In the genomic region with DNA sequence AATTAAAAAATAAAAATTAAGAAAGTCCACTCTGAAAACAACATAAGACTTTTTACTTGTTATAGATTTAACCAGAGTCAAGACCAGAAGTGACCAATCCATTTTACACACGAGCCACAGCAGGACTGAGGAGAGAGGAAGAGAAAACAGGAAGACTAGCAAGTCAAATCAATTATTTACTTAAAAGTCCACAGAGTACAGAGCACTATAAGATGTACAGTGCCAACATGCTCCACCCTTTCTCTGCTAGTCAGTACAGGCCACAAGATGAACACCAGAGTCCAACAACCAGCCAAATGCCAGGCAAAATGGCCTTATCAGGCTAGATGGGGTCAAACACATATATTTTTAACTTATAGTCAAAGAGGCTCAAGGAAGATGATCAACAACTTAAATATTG, we compare ENCODE assay signal across 14 cellular contexts. TPM values are rescaled to one million over a fixed set of nuclear protein-coding genes. Genes with fewer than 3 reads are reported as not detected.
DNase-seq lines count a peak whose midpoint lies in the region; ATAC-seq and TF ChIP-seq lines count a peak whose summit lies in the region.
"Had no signal": no experiment of that assay in that cellular context is flagged by ENCODE, and none has a peak within 500 bp of the region (broad histone marks: within the 10 kb centered on the region; RNA-seq: fewer than 3 reads in every experiment).

No MANE protein-coding gene starts in this region.

- peak; percentile 63 for ATAC-seq in HG03175 (IDR thresholded peaks at IDR 0.05; ENCODE audit: unreplicated experiment)
- ATAC-seq: natural killer cell treated with Interleukin-12 subunit alpha and Interleukin-12 subunit beta and Interleukin-15 and Interleukin-18, amount 100 ng/mL, for 72 hours; stimulated activated memory B cell treated with anti-CD40 and anti-IgM and Interleukin-4, amounts not matched to agents 10 μg/mL and 1 μg/mL and 100 μg/mL, for 72 hours had no signal

- peak overlapping the region; percentile 13 for H3K27ac Mint-ChIP-seq in activated T-helper 2 cell treated with anti-CD3 and anti-CD28 coated beads, Interferon-gamma antibody, Interleukin-2, Interleukin-4, amounts not matched to agents 10 μg/mL and 5 μg/mL and 100 μg/mL, durations not matched to agents 14 hours and 24 hours and 36 hours
- peak overlapping the region in 2 of 3 experiments; percentile 3 to 66 for H3K27ac Mint-ChIP-seq in nephron

- DNase-seq in NOMO-1 treated with DMSO at 0.1 percent for 48 hours (lab: John Stamatoyannopoulos, UW; ENCODE audit: unreplicated experiment) (peak; percentile 37), NOMO-1 treated with dmso at 0.1 percent for 144 hours (lab: John Stamatoyannopoulos, UW; ENCODE audit: unreplicated experiment) (no peak), ureter (ENCODE audit: low spot score) (no peak), G401 (ENCODE audit: low spot score) (no peak), globus pallidus (ENCODE audit: low spot score) (no peak)
- no peak for DNase-seq in activated T-helper 2 cell treated with anti-CD3 and anti-CD28 coated beads, Interferon-gamma antibody, Interleukin-2, Interleukin-4, amounts not matched to agents 10 μg/mL and 5 μg/mL and 100 μg/mL, durations not matched to agents 14 hours and 24 hours and 36 hours (ENCODE audit: low spot score)
- DNase-seq: anterior cingulate cortex, HCEC 1CT, MG63, NCI-H526 had no signal

- H3K4me3 Mint-ChIP-seq in activated T-helper 2 cell treated with anti-CD3 and anti-CD28 coated beads, Interferon-gamma antibody, Interleukin-2, Interleukin-4, amounts not matched to agents 10 μg/mL and 5 μg/mL and 100 μg/mL, durations not matched to agents 14 hours and 24 hours and 36 hours (ENCODE audit: low read depth), result no peak overlapping the region
- no peak overlapping the region for H3K4me3 Mint-ChIP-seq in nephron
- H3K4me3 Mint-ChIP-seq: natural killer cell treated with Interleukin-12 subunit alpha and Interleukin-12 subunit beta and Interleukin-15 and Interleukin-18, amount 100 ng/mL, for 72 hours; stimulated activated memory B cell treated with anti-CD40 and anti-IgM and Interleukin-4, amounts not matched to agents 10 μg/mL and 1 μg/mL and 100 μg/mL, for 72 hours had no signal

- no peak for TF ChIP-seq CTCF in nephron (IDR thresholded peaks at IDR 0.05; ENCODE audit: unreplicated experiment in 3 of 3)

- no peaks in the 10 kb centered on the region for H3K9me3 Mint-ChIP-seq in activated T-helper 2 cell treated with anti-CD3 and anti-CD28 coated beads, Interferon-gamma antibody, Interleukin-2, Interleukin-4, amounts not matched to agents 10 μg/mL and 5 μg/mL and 100 μg/mL, durations not matched to agents 14 hours and 24 hours and 36 hours
- H3K9me3 Mint-ChIP-seq in nephron, result no peaks in the 10 kb centered on the region
- H3K9me3 Mint-ChIP-seq: natural killer cell treated with Interleukin-12 subunit alpha and Interleukin-12 subunit beta and Interleukin-15 and Interleukin-18, amount 100 ng/mL, for 72 hours; stimulated activated memory B cell treated with anti-CD40 and anti-IgM and Interleukin-4, amounts not matched to agents 10 μg/mL and 1 μg/mL and 100 μg/mL, for 72 hours had no signal

- H3K36me3 Mint-ChIP-seq in activated T-helper 2 cell treated with anti-CD3 and anti-CD28 coated beads, Interferon-gamma antibody, Interleukin-2, Interleukin-4, amounts not matched to agents 10 μg/mL and 5 μg/mL and 100 μg/mL, durations not matched to agents 14 hours and 24 hours and 36 hours (ENCODE audit: low read depth), result peaks cover 10% of the 10 kb centered on the region
- H3K36me3 Mint-ChIP-seq in nephron (ENCODE audit: low read depth), result peaks cover 10% of the 10 kb centered on the region
- H3K36me3 Mint-ChIP-seq: natural killer cell treated with Interleukin-12 subunit alpha and Interleukin-12 subunit beta and Interleukin-15 and Interleukin-18, amount 100 ng/mL, for 72 hours; stimulated activated memory B cell treated with anti-CD40 and anti-IgM and Interleukin-4, amounts not matched to agents 10 μg/mL and 1 μg/mL and 100 μg/mL, for 72 hours had no signal

- H3K4me1 Mint-ChIP-seq in activated T-helper 2 cell treated with anti-CD3 and anti-CD28 coated beads, Interferon-gamma antibody, Interleukin-2, Interleukin-4, amounts not matched to agents 10 μg/mL and 5 μg/mL and 100 μg/mL, durations not matched to agents 14 hours and 24 hours and 36 hours (ENCODE audit: low read depth), result peaks cover 29% of the 10 kb centered on the region
- peaks cover 18% of the 10 kb centered on the region for H3K4me1 Mint-ChIP-seq in nephron

- intact Hi-C loops in activated T-helper 2 cell treated with anti-CD3 and anti-CD28 coated beads, Interferon-gamma antibody, Interleukin-2, Interleukin-4, amounts not matched to agents 10 μg/mL and 5 μg/mL and 100 μg/mL, durations not matched to agents 14 hours and 24 hours and 36 hours (cut with micrococcal nuclease), result loop anchor here (2.0 kb wide), 2 partner anchors 20 to 38 kb away; a partner anchor contains a TSS

- in situ Hi-C loops in G401 (cut with HindIII; ENCODE audit: low sequenced_read_pairs), result no loop called here

- no peaks in the 10 kb centered on the region for H3K27me3 Mint-ChIP-seq in activated T-helper 2 cell treated with anti-CD3 and anti-CD28 coated beads, Interferon-gamma antibody, Interleukin-2, Interleukin-4, amounts not matched to agents 10 μg/mL and 5 μg/mL and 100 μg/mL, durations not matched to agents 14 hours and 24 hours and 36 hours (ENCODE audit: low read depth)
- H3K27me3 Mint-ChIP-seq in nephron (ENCODE audit: low read depth), result no peaks in the 10 kb centered on the region
- H3K27me3 Mint-ChIP-seq: natural killer cell treated with Interleukin-12 subunit alpha and Interleukin-12 subunit beta and Interleukin-15 and Interleukin-18, amount 100 ng/mL, for 72 hours; stimulated activated memory B cell treated with anti-CD40 and anti-IgM and Interleukin-4, amounts not matched to agents 10 μg/mL and 1 μg/mL and 100 μg/mL, for 72 hours had no signal

RNA-seq across cellular contexts. Expression of a gene that starts 19.5 kb away (rescaled TPM):
- total RNA-seq in activated T-helper 2 cell treated with anti-CD3 and anti-CD28 coated beads, Interferon-gamma antibody, Interleukin-2, Interleukin-4, amounts not matched to agents 10 μg/mL and 5 μg/mL and 100 μg/mL, durations not matched to agents 14 hours and 24 hours and 36 hours, result 19.7 and 21.6 TPM in 2 replicates
- total RNA-seq in ureter, result 48.3 TPM
- total RNA-seq in G401 (2014; rRNA removed; shearing (Covaris generic)), result 18.4 and 34.8 TPM in 2 replicates
